In genomic region chr19:18897108-18898029, GRCh38 we compare ENCODE assay signal across 17 cellular contexts. TPM values are rescaled to one million over a fixed set of nuclear protein-coding genes. Genes with fewer than 3 reads are reported as not detected.
A peak's percentile ranks its signal among the peaks of the same experiment; 100 is the strongest.
DNase-seq lines count a peak whose midpoint lies in the region; ATAC-seq, FAIRE-seq and TF ChIP-seq lines count a peak whose summit lies in the region.
"Had no signal": no experiment of that assay in that cellular context is flagged by ENCODE, and none has a peak within 500 bp of the region (broad histone marks: within the 10 kb centered on the region; RNA-seq: fewer than 3 reads in every experiment).

No MANE protein-coding gene starts in this region.

- peaks cover 47% of the 10 kb centered on the region for H4K20me1 ChIP-seq in astrocyte (ENCODE audit: insufficient read depth, low read length)

- no peaks in the 10 kb centered on the region for H3K9me3 ChIP-seq in astrocyte (ENCODE audit: insufficient read depth, low read depth, low read length)

- H3K27ac Mint-ChIP-seq in activated naive CD4-positive, alpha-beta T cell treated with anti-CD3 and anti-CD28 coated beads, Interleukin-2, amount 50 U/mL, for 24 hours, result no peak overlapping the region
- no peak overlapping the region for H3K27ac Mint-ChIP-seq in activated naive CD4-positive, alpha-beta T cell treated with anti-CD3 and anti-CD28 coated beads, Interleukin-2, amount 10 ng/mL, durations not matched to agents 7 days and 5 days
- H3K27ac Mint-ChIP-seq in astrocyte (ENCODE audit: unreplicated experiment) (no peak overlapping the region), naive B cell (peak overlapping the region in 2 of 6 donors; percentile 65 to 66)
- no peak overlapping the region for H3K27ac Mint-ChIP-seq in stimulated activated memory B cell treated with anti-CD40 and anti-IgM and Interleukin-4, amounts not matched to agents 10 μg/mL and 1 μg/mL and 100 μg/mL, for 72 hours
- H3K27ac Mint-ChIP-seq: activated CD8-positive, alpha-beta T cell treated with anti-CD3 and anti-CD28 coated beads, Interleukin-2, amount 10 ng/mL, durations not matched to agents 7 days and 5 days; activated T-helper 2 cell treated with anti-CD3 and anti-CD28 coated beads, Interferon-gamma antibody, Interleukin-2, Interleukin-4, amounts not matched to agents 10 μg/mL and 5 μg/mL and 100 μg/mL, durations not matched to agents 14 hours and 24 hours and 36 hours; CD8-positive, alpha-beta T cell had no signal

- no peak overlapping the region for H3K4me3 ChIP-seq in astrocyte (ENCODE audit: insufficient read depth, low read depth, low read length)

- no peak overlapping the region for H2AFZ ChIP-seq in astrocyte (ENCODE audit: low read depth, low read length)

- no peak overlapping the region for H3K9ac ChIP-seq in astrocyte (ENCODE audit: low read length)

- no peak for FAIRE-seq in astrocyte (lab: Jason Lieb, UNC)
- FAIRE-seq: colon, endothelial cell of umbilical vein had no signal

- no peak for TF ChIP-seq CTCF in astrocyte (IDR thresholded peaks at IDR 0.05; ENCODE audit: insufficient read depth, low read depth, low read length)

- H3K4me3 Mint-ChIP-seq in activated naive CD4-positive, alpha-beta T cell treated with anti-CD3 and anti-CD28 coated beads, Interleukin-2, amount 50 U/mL, for 24 hours, result peak overlapping the region; percentile 83
- H3K4me3 Mint-ChIP-seq in activated naive CD4-positive, alpha-beta T cell treated with anti-CD3 and anti-CD28 coated beads, Interleukin-2, amount 10 ng/mL, durations not matched to agents 7 days and 5 days, result no peak overlapping the region
- H3K4me3 Mint-ChIP-seq in astrocyte (ENCODE audit: unreplicated experiment) (peak overlapping the region; percentile 76), naive B cell (peak overlapping the region in 7 of 8 donors; percentile 4 to 87 (median 84))
- peak overlapping the region; percentile 2 for H3K4me3 Mint-ChIP-seq in stimulated activated memory B cell treated with anti-CD40 and anti-IgM and Interleukin-4, amounts not matched to agents 10 μg/mL and 1 μg/mL and 100 μg/mL, for 72 hours
- H3K4me3 Mint-ChIP-seq: activated CD8-positive, alpha-beta T cell treated with anti-CD3 and anti-CD28 coated beads, Interleukin-2, amount 10 ng/mL, durations not matched to agents 7 days and 5 days had no signal

- H3K4me2 ChIP-seq in astrocyte (ENCODE audit: low read length), result no peak overlapping the region

- DNase-seq in activated naive CD4-positive, alpha-beta T cell treated with anti-CD3 and anti-CD28 coated beads, Interleukin-2, amount 10 ng/mL, durations not matched to agents 7 days and 5 days, result no peak
- DNase-seq in astrocyte (ENCODE audit: low read depth) (no peak), naive B cell (no peak), RPMI8226 (no peak)
- DNase-seq: activated CD8-positive, alpha-beta T cell treated with anti-CD3 and anti-CD28 coated beads, Interleukin-2, amount 10 ng/mL, durations not matched to agents 7 days and 5 days; CD8-positive, alpha-beta T cell; foreskin keratinocyte; NCI-H1417 treated with DMSO at 0.1 percent for 48 hours; NCI-H2171 treated with DMSO at 0.1 percent for 48 hours; stimulated activated CD4-positive, alpha-beta T cell treated with anti-CD3 and anti-CD28 coated beads, Interleukin-12 subunit alpha, Interleukin-12 subunit beta, amount 100 ng/mL, for 4 hours had no signal

- no peak overlapping the region for H3K27ac ChIP-seq in astrocyte (ENCODE audit: low read depth, low read length)
- H3K27ac ChIP-seq: foreskin keratinocyte had no signal

- H3K9me3 Mint-ChIP-seq in activated naive CD4-positive, alpha-beta T cell treated with anti-CD3 and anti-CD28 coated beads, Interleukin-2, amount 50 U/mL, for 24 hours, result no peaks in the 10 kb centered on the region
- no peaks in the 10 kb centered on the region for H3K9me3 Mint-ChIP-seq in activated naive CD4-positive, alpha-beta T cell treated with anti-CD3 and anti-CD28 coated beads, Interleukin-2, amount 10 ng/mL, durations not matched to agents 7 days and 5 days
- no peaks in the 10 kb centered on the region for H3K9me3 Mint-ChIP-seq in astrocyte (ENCODE audit: unreplicated experiment)
- no peaks in the 10 kb centered on the region for H3K9me3 Mint-ChIP-seq in naive B cell
- H3K9me3 Mint-ChIP-seq in stimulated activated memory B cell treated with anti-CD40 and anti-IgM and Interleukin-4, amounts not matched to agents 10 μg/mL and 1 μg/mL and 100 μg/mL, for 72 hours, result no peaks in the 10 kb centered on the region
- H3K9me3 Mint-ChIP-seq: activated T-helper 2 cell treated with anti-CD3 and anti-CD28 coated beads, Interferon-gamma antibody, Interleukin-2, Interleukin-4, amounts not matched to agents 10 μg/mL and 5 μg/mL and 100 μg/mL, durations not matched to agents 14 hours and 24 hours and 36 hours; CD8-positive, alpha-beta T cell had no signal

- peaks cover 9% of the 10 kb centered on the region for H3K4me1 Mint-ChIP-seq in activated naive CD4-positive, alpha-beta T cell treated with anti-CD3 and anti-CD28 coated beads, Interleukin-2, amount 50 U/mL, for 24 hours
- H3K4me1 Mint-ChIP-seq in activated naive CD4-positive, alpha-beta T cell treated with anti-CD3 and anti-CD28 coated beads, Interleukin-2, amount 10 ng/mL, durations not matched to agents 7 days and 5 days, result peaks cover 8% of the 10 kb centered on the region
- H3K4me1 Mint-ChIP-seq in astrocyte (ENCODE audit: low read depth, unreplicated experiment) (peaks cover 2% of the 10 kb centered on the region), naive B cell (peaks cover 5 to 21% (median 13%) of the 10 kb centered on the region in 3 donors)
- peaks cover 21% of the 10 kb centered on the region for H3K4me1 Mint-ChIP-seq in stimulated activated memory B cell treated with anti-CD40 and anti-IgM and Interleukin-4, amounts not matched to agents 10 μg/mL and 1 μg/mL and 100 μg/mL, for 72 hours

- peaks cover 14% of the 10 kb centered on the region for H3K27me3 Mint-ChIP-seq in activated naive CD4-positive, alpha-beta T cell treated with anti-CD3 and anti-CD28 coated beads, Interleukin-2, amount 50 U/mL, for 24 hours
- H3K27me3 Mint-ChIP-seq in activated naive CD4-positive, alpha-beta T cell treated with anti-CD3 and anti-CD28 coated beads, Interleukin-2, amount 10 ng/mL, durations not matched to agents 7 days and 5 days, result peaks cover 53% of the 10 kb centered on the region
- H3K27me3 Mint-ChIP-seq in astrocyte (ENCODE audit: low read depth, unreplicated experiment), result no peaks in the 10 kb centered on the region
- peaks cover 14 to 42% (median 37%) of the 10 kb centered on the region in 3 donors for H3K27me3 Mint-ChIP-seq in naive B cell
- H3K27me3 Mint-ChIP-seq in stimulated activated memory B cell treated with anti-CD40 and anti-IgM and Interleukin-4, amounts not matched to agents 10 μg/mL and 1 μg/mL and 100 μg/mL, for 72 hours, result peaks cover 39% of the 10 kb centered on the region

- H3K36me3 ChIP-seq in astrocyte (ENCODE audit: insufficient read depth, low read length), result no peaks in the 10 kb centered on the region

- no peaks in the 10 kb centered on the region for H3K36me3 Mint-ChIP-seq in activated naive CD4-positive, alpha-beta T cell treated with anti-CD3 and anti-CD28 coated beads, Interleukin-2, amount 50 U/mL, for 24 hours
- H3K36me3 Mint-ChIP-seq in activated naive CD4-positive, alpha-beta T cell treated with anti-CD3 and anti-CD28 coated beads, Interleukin-2, amount 10 ng/mL, durations not matched to agents 7 days and 5 days, result peaks cover 15% of the 10 kb centered on the region
- H3K36me3 Mint-ChIP-seq in astrocyte (ENCODE audit: low read depth, unreplicated experiment) (peaks cover 12% of the 10 kb centered on the region), naive B cell (peaks cover 0 to 15% of the 10 kb centered on the region in 2 donors)
- H3K36me3 Mint-ChIP-seq in stimulated activated memory B cell treated with anti-CD40 and anti-IgM and Interleukin-4, amounts not matched to agents 10 μg/mL and 1 μg/mL and 100 μg/mL, for 72 hours, result peaks cover 29% of the 10 kb centered on the region

- CTCF ChIA-PET in activated naive CD4-positive, alpha-beta T cell treated with anti-CD3 and anti-CD28 coated beads, Interleukin-2, amount 10 ng/mL, durations not matched to agents 7 days and 5 days (lab: Charles Lee), result interaction anchor here (0.6 kb wide), 1 partner anchor 619 kb away, joined by 4 read pairs; no protein-coding TSS in a partner anchor

- H3K4me1 ChIP-seq in astrocyte (ENCODE audit: insufficient read depth, low read length), result peaks cover 9% of the 10 kb centered on the region
- H3K4me1 ChIP-seq: foreskin keratinocyte had no signal

- H3K27me3 ChIP-seq in astrocyte (ENCODE audit: insufficient read depth, low read length), result peaks cover 7% of the 10 kb centered on the region

- ATAC-seq in naive B cell (ENCODE audit: low read depth in 2 of 2), result no peak
- ATAC-seq in stimulated activated memory B cell treated with anti-CD40 and anti-IgM and Interleukin-4, amounts not matched to agents 10 μg/mL and 1 μg/mL and 100 μg/mL, for 72 hours, result no peak
- ATAC-seq in HG02973 (IDR thresholded peaks at IDR 0.05; ENCODE audit: unreplicated experiment), result no peak
- ATAC-seq in GM21723 (IDR thresholded peaks at IDR 0.05; ENCODE audit: unreplicated experiment), result no peak
- ATAC-seq: activated CD8-positive, alpha-beta T cell treated with anti-CD3 and anti-CD28 coated beads, Interleukin-2, amount 10 ng/mL, durations not matched to agents 7 days and 5 days; CD8-positive, alpha-beta T cell had no signal

- no peaks in the 10 kb centered on the region for H3K79me2 ChIP-seq in astrocyte (ENCODE audit: insufficient read depth, low read length)

RNA-seq across cellular contexts. Expression of gene CERS1, which starts 1.4 kb away (rescaled TPM):
- total RNA-seq in astrocyte, result 4.9 and 6.8 TPM in 2 replicates
- under 1 TPM in 1 of 6 donors, not detected in 5; 0.15 TPM for polyA plus RNA-seq in naive B cell (ENCODE audit: low read depth in 6 of 6)
- total RNA-seq: activated CD8-positive, alpha-beta T cell treated with anti-CD3 and anti-CD28 coated beads, Interleukin-2, amount 10 ng/mL, durations not matched to agents 7 days and 5 days; CD8-positive, alpha-beta T cell had no signal

RNA-seq across cellular contexts. Expression of gene COPE, which starts 21.8 kb away (rescaled TPM):
- 265 and 298 TPM in 2 replicates for total RNA-seq in astrocyte
- 100 to 1,000 TPM; 204 to 322 (median 251) TPM for polyA plus RNA-seq in naive B cell (ENCODE audit: low read depth in 6 of 6)

RNA-seq across cellular contexts. Expression of gene DDX49, which starts 22.1 kb away (rescaled TPM):
- 61.2 and 68.3 TPM in 2 replicates for total RNA-seq in astrocyte
- 10 to 100 TPM; 14.2 to 33.3 (median 24.5) TPM for polyA plus RNA-seq in naive B cell (ENCODE audit: low read depth in 6 of 6)

RNA-seq across cellular contexts. Expression of gene HOMER3, which starts 43.6 kb away (rescaled TPM):
- total RNA-seq in astrocyte, result 41.9 and 42.2 TPM in 2 replicates
- under 1 TPM in 3 of 6 donors, not detected in 3; 0.44 to 0.69 (median 0.49) TPM for polyA plus RNA-seq in naive B cell (ENCODE audit: low read depth in 6 of 6)
- total RNA-seq: activated CD8-positive, alpha-beta T cell treated with anti-CD3 and anti-CD28 coated beads, Interleukin-2, amount 10 ng/mL, durations not matched to agents 7 days and 5 days had no signal
